1 cellular context compared by ENCODE assay signal in the genomic region with DNA sequence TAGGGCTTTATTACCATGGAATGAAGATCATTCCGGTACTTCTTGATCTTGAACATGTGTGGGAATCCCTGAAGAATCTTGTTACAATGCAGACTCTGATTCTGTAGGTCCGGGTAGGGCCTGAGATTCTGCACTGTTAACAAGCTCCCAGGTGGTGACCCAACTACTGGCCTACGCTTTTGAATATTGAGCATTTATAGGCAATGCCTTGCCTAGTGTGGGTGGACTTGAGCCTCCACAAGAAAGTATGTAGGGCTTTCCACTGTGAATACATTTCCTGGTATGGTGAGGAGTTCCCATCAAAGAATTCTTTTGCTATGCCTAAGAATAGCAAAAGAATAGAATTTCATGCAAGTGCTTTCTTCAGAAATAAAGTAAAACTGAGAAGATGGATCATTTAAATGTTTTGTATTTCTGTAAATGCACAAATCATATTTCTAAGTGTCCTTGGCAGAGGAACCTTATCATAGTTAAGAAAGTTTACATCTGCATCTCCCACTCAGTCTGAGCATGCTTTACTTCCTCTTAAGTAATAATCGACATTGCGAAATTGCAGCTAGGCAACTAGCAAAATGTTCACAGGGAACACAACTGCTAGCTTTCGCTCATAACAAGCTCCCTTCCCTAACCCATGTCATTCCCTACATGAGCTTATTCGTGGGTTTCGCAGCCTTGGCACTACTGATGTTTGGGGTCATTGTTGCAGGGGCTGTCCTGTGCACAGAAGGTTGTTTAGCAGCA.
TF ChIP-seq lines count a peak whose summit lies in the region.

No MANE protein-coding gene starts in this region.

TF ChIP-seq in HepG2, 621 proteins besides CTCF, POLR2A, EP300 and RAD21 (continued from another document):
- TF ChIP-seq SP5 (CRISPR knock-in tag; IDR thresholded peaks at IDR 0.05; ENCODE audit: borderline replicate concordance, low read depth) (no peak), HNRNPLL (IDR thresholded peaks at IDR 0.05; ENCODE audit: low read depth, low read length, poor library complexity, severe bottlenecking) (no peak), ZNF274 (CRISPR knock-in tag; IDR thresholded peaks at IDR 0.05) (no peak), CEBPG (CRISPR knock-in tag; IDR thresholded peaks at IDR 0.05) (peak; percentile 84), ZKSCAN8 (CRISPR knock-in tag; IDR thresholded peaks at IDR 0.05; ENCODE audit: borderline replicate concordance) (no peak)
- TF ChIP-seq, protein P1, sequence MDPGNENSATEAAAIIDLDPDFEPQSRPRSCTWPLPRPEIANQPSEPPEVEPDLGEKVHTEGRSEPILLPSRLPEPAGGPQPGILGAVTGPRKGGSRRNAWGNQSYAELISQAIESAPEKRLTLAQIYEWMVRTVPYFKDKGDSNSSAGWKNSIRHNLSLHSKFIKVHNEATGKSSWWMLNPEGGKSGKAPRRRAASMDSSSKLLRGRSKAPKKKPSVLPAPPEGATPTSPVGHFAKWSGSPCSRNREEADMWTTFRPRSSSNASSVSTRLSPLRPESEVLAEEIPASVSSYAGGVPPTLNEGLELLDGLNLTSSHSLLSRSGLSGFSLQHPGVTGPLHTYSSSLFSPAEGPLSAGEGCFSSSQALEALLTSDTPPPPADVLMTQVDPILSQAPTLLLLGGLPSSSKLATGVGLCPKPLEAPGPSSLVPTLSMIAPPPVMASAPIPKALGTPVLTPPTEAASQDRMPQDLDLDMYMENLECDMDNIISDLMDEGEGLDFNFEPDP (CRISPR knock-in tag; conservative IDR thresholded peaks at IDR 0.05), result no peak
